In the genomic region with DNA sequence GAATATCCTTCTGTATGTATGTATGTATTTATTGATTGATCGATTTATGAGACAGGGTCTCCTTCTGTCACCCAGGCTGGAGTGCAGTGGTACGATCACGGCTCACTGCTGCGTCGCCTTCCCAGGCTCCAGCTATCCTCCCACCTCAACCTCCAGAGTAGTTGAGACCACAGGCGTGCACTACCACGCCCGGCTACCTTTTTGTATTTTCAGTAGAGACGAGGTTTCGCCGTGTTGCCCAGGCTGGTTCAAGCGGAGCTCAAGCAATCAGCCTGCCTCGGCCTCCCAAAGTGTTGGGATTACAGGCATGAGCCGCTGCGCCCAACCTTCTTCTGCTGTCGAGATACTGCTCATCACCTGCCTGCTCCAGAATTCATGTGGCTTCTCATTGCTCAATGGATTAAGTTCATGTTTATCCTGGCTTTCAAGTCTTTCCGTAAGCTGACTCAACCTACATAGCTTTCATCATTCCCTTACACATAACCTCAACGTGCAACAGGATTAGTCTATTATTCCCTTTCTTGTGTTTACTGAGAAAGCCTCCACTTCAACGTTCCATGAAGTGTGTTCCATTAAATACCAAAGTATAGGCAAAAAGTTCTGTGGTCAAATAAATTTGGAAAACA, we compare ENCODE assay signal across 21 cellular contexts. TPM values are rescaled to one million over a fixed set of nuclear protein-coding genes. Genes with fewer than 3 reads are reported as not detected.
"Had no signal": no experiment of that assay in that cellular context is flagged by ENCODE, and none has a peak within 500 bp of the region (broad histone marks: within the 10 kb centered on the region; RNA-seq: fewer than 3 reads in every experiment).

No MANE protein-coding gene starts in this region.

- H3K4me3 ChIP-seq: body of pancreas, neural progenitor cell, pancreas, SK-N-MC, thyroid gland had no signal

- H3K27ac Mint-ChIP-seq: activated CD4-positive, alpha-beta T cell treated with anti-CD3 and anti-CD28 coated beads for 36 hours; activated CD8-positive, alpha-beta T cell treated with anti-CD3 and anti-CD28 coated beads for 36 hours; neural progenitor cell; stimulated activated naive B cell treated with anti-CD40 and anti-IgM and Interleukin-4, amounts not matched to agents 10 μg/mL and 1 μg/mL and 100 μg/mL, for 72 hours had no signal

- H3K4me3 Mint-ChIP-seq: activated CD4-positive, alpha-beta T cell treated with anti-CD3 and anti-CD28 coated beads for 36 hours; activated CD8-positive, alpha-beta T cell treated with anti-CD3 and anti-CD28 coated beads for 36 hours; activated T-cell treated with anti-CD3 and anti-CD28 coated beads, Interleukin-2, amount 50 U/mL, for 4 hours; central memory CD8-positive, alpha-beta T cell; neural progenitor cell; stimulated activated naive B cell treated with anti-CD40 and anti-IgM and Interleukin-4, amounts not matched to agents 10 μg/mL and 1 μg/mL and 100 μg/mL, for 72 hours; T-cell had no signal

- H3K4me1 Mint-ChIP-seq: activated CD4-positive, alpha-beta T cell treated with anti-CD3 and anti-CD28 coated beads for 36 hours; neural progenitor cell had no signal

- H3K4me1 ChIP-seq: neural progenitor cell had no signal

- H3K27me3 ChIP-seq: body of pancreas, foreskin keratinocyte, neural progenitor cell, pancreas, thyroid gland had no signal

- H3K36me3 ChIP-seq: neural progenitor cell, pancreas had no signal

- H3K27me3 Mint-ChIP-seq: activated CD4-positive, alpha-beta T cell treated with anti-CD3 and anti-CD28 coated beads for 36 hours; activated CD8-positive, alpha-beta T cell treated with anti-CD3 and anti-CD28 coated beads for 36 hours; central memory CD8-positive, alpha-beta T cell; stimulated activated naive B cell treated with anti-CD40 and anti-IgM and Interleukin-4, amounts not matched to agents 10 μg/mL and 1 μg/mL and 100 μg/mL, for 72 hours; T-cell had no signal

- H3K9me3 ChIP-seq: body of pancreas, pancreas, thyroid gland had no signal

- H3K9me3 Mint-ChIP-seq: activated CD8-positive, alpha-beta T cell treated with anti-CD3 and anti-CD28 coated beads for 36 hours; activated T-cell treated with anti-CD3 and anti-CD28 coated beads, Interleukin-2, amount 50 U/mL, for 4 hours; central memory CD8-positive, alpha-beta T cell; neural progenitor cell; stimulated activated naive B cell treated with anti-CD40 and anti-IgM and Interleukin-4, amounts not matched to agents 10 μg/mL and 1 μg/mL and 100 μg/mL, for 72 hours; T-cell had no signal

- ATAC-seq: activated CD4-positive, alpha-beta T cell treated with anti-CD3 and anti-CD28 coated beads for 36 hours; activated CD8-positive, alpha-beta T cell treated with anti-CD3 and anti-CD28 coated beads for 36 hours; activated T-cell treated with anti-CD3 and anti-CD28 coated beads, Interleukin-2, amount 50 U/mL, for 4 hours; body of pancreas; foreskin keratinocyte; left colon; pancreas; stimulated activated naive B cell treated with anti-CD40 and anti-IgM and Interleukin-4, amounts not matched to agents 10 μg/mL and 1 μg/mL and 100 μg/mL, for 72 hours; T-cell had no signal

- DNase-seq: activated CD4-positive, alpha-beta T cell treated with anti-CD3 and anti-CD28 coated beads for 36 hours; activated CD8-positive, alpha-beta T cell treated with anti-CD3 and anti-CD28 coated beads for 36 hours; activated effector memory CD4-positive, alpha-beta T cell treated with Interleukin-2 at 50 U/mL for 16 hours; activated naive CD4-positive, alpha-beta T cell treated with anti-CD3 and anti-CD28 coated beads, Interleukin-2, amount 50 U/mL, for 16 hours; activated T-cell treated with anti-CD3 and anti-CD28 coated beads, Interleukin-2, amount 50 U/mL, for 4 hours; body of pancreas; foreskin keratinocyte; left colon; pancreas; stimulated activated CD4-positive, alpha-beta T cell treated with anti-CD3 and anti-CD28 coated beads, Interleukin-2, amount 100 ng/mL, for 48 hours; stimulated activated naive B cell treated with anti-CD40 and anti-IgM and Interleukin-4, amounts not matched to agents 10 μg/mL and 1 μg/mL and 100 μg/mL, for 72 hours; T-cell; T1000; thyroid gland; WERI-Rb-1 had no signal

- H3K27ac ChIP-seq: foreskin keratinocyte, neural progenitor cell, pancreas, SK-N-MC, WERI-Rb-1 had no signal

RNA-seq across cellular contexts. Expression of a gene that starts 13.6 kb away (rescaled TPM):
- total RNA-seq: activated CD4-positive, alpha-beta T cell treated with anti-CD3 and anti-CD28 coated beads for 36 hours; activated CD8-positive, alpha-beta T cell treated with anti-CD3 and anti-CD28 coated beads for 36 hours; activated T-cell treated with anti-CD3 and anti-CD28 coated beads, Interleukin-2, amount 50 U/mL, for 4 hours; body of pancreas; foreskin keratinocyte; left colon; lung microvascular endothelial cell; pancreas; T-cell; thyroid gland had no signal
- polyA plus RNA-seq: adipose tissue, esophagus, foreskin keratinocyte, pancreas had no signal
